18 cellular contexts compared by ENCODE assay signal in genomic region chr1:175864183-175864582, GRCh38.
DNase-seq lines count a peak whose midpoint lies in the region; ATAC-seq, FAIRE-seq and TF ChIP-seq lines count a peak whose summit lies in the region.
"Had no signal": no experiment of that assay in that cellular context is flagged by ENCODE, and none has a peak within 500 bp of the region (broad histone marks: within the 10 kb centered on the region; RNA-seq: fewer than 3 reads in every experiment).

No MANE protein-coding gene starts in this region.

- H4K20me1 ChIP-seq in HepG2 (ENCODE audit: insufficient read depth, low read length) (no peaks in the 10 kb centered on the region), K562 (replicated peaks; ENCODE audit: control insufficient read depth, insufficient read depth, low read length) (no peaks in the 10 kb centered on the region), H1 (replicated peaks in 1 of 2; ENCODE audit: control insufficient read depth in 1 of 2, insufficient read depth in 2 of 2, low read length in 2 of 2) (no peaks in the 10 kb centered on the region)

- no peak overlapping the region for H2AFZ ChIP-seq in HepG2 (ENCODE audit: low read length)
- no peak overlapping the region for H2AFZ ChIP-seq in K562 (ENCODE audit: low read depth, low read length)
- no peak overlapping the region for H2AFZ ChIP-seq in H1 (ENCODE audit: low read length)

- peak overlapping the region; percentile 26 for H2BK120ac ChIP-seq in H1 (replicated peaks; ENCODE audit: low read depth, low read length)

- peak overlapping the region; percentile 98 for H2BK12ac ChIP-seq in H1 (ENCODE audit: low read depth, low read length)

- no peak overlapping the region for H4K8ac ChIP-seq in H1 (ENCODE audit: extremely low read depth, insufficient read depth, low read length)

- in situ Hi-C loops in HepG2 (cut with HindIII; ENCODE audit: extremely low pct_ligation_motif_present, low pct_unique_long_range_greater_than_20kb) (no loop called here), K562 (cut with MboI) (no loop called here)

- H3K36me3 ChIP-seq in HepG2 (replicated peaks in 1 of 2; ENCODE audit: control insufficient read depth in 1 of 2, insufficient read depth in 2 of 2, low read length in 2 of 2) (no peaks in the 10 kb centered on the region), right lobe of liver (no peaks in the 10 kb centered on the region), K562 (ENCODE audit: control insufficient read depth, insufficient read depth, low read length) (no peaks in the 10 kb centered on the region), H1 (ENCODE audit: control insufficient read depth in 2 of 4, insufficient read depth in 4 of 4, low read length in 3 of 4) (no peaks in the 10 kb centered on the region), stomach (no peaks in the 10 kb centered on the region)

- no peaks in the 10 kb centered on the region for H3K79me1 ChIP-seq in H1 (ENCODE audit: low read depth, low read length)

- H3K23me2 ChIP-seq in H1 (ENCODE audit: low read depth, low read length) = no peaks in the 10 kb centered on the region; the same call in 1 of the 2 replicates

- intact Hi-C loops in HepG2 (cut with micrococcal nuclease; ENCODE audit: unreplicated experiment) (loop anchor here (10.0 kb wide), 1 partner anchor 379 kb away; no protein-coding TSS in a partner anchor), right lobe of liver (cut with DNase I) (no loop called here), K562 (cut with micrococcal nuclease) (no loop called here), stomach (cut with DNase I; ENCODE audit: low total_unique reads) (no loop called here)

- DNase-seq in HepG2 (ENCODE audit: low spot score) (no peak), right lobe of liver (no peak), K562 (ENCODE audit: extremely low read depth in 1 of 4, low spot score in 3 of 4) (no peak), H1 (ENCODE audit: low read depth in 1 of 2, low spot score in 2 of 2) (no peak), NCI-H510A (lab: John Stamatoyannopoulos, UW) (no peak), stomach (no peak), AG20443 (ENCODE audit: low spot score) (no peak)
- DNase-seq: 8988T; ACHN; CD4-positive, alpha-beta T cell; DMS153; DMS79 treated with DMSO at 0.1 percent for 48 hours; GDM1 had no signal

- H3K4me1 ChIP-seq in HepG2 (ENCODE audit: insufficient read depth, low read length) (no peaks in the 10 kb centered on the region), right lobe of liver (no peaks in the 10 kb centered on the region), K562 (replicated peaks in 1 of 2; ENCODE audit: control insufficient read depth in 2 of 2, insufficient read depth in 2 of 2, low read length in 2 of 2) (no peaks in the 10 kb centered on the region), H1 (replicated peaks in 1 of 4; ENCODE audit: control insufficient read depth in 3 of 4, insufficient read depth in 4 of 4, low read length in 3 of 4) (peaks cover 18 to 39% (median 30%) of the 10 kb centered on the region in 4 experiments), stomach (no peaks in the 10 kb centered on the region)

- no peaks in the 10 kb centered on the region for H3K79me2 ChIP-seq in HepG2 (ENCODE audit: insufficient read depth, low read length)
- H3K79me2 ChIP-seq in K562 (ENCODE audit: control insufficient read depth, insufficient read depth, low read length) = no peaks in the 10 kb centered on the region
- H3K79me2 ChIP-seq in H1 (ENCODE audit: control insufficient read depth in 1 of 2, insufficient read depth in 2 of 2, low read length in 2 of 2) = no peaks in the 10 kb centered on the region

- 0 out of 2 replicates have a peak overlapping the region, but pooled peaks have one; percentile 88 for H3K18ac ChIP-seq in H1 (ENCODE audit: extremely low read depth, low read length)

- no peak overlapping the region for H3K4ac ChIP-seq in H1 (replicated peaks; ENCODE audit: insufficient read length, low read depth, low read length)

- no peak overlapping the region for H3K56ac ChIP-seq in H1 (replicated peaks; ENCODE audit: insufficient read length, low read depth, low read length)

- TF ChIP-seq RAD21 in HepG2 (CRISPR knock-in tag; IDR thresholded peaks at IDR 0.05) (no peak), K562 (CRISPR knock-in tag; conservative IDR thresholded peaks at IDR 0.05 in 1 of 2, IDR thresholded peaks at IDR 0.05 in 1 of 2) (no peak), H1 (IDR thresholded peaks at IDR 0.05 in 1 of 2, conservative IDR thresholded peaks at IDR 0.05 in 1 of 2; ENCODE audit: low read depth in 2 of 2, low read length in 2 of 2) (no peak)

- TF ChIP-seq POLR2A in HepG2 (IDR thresholded peaks at IDR 0.05; ENCODE audit: insufficient read depth in 1 of 2, low read depth in 2 of 2, low read length in 2 of 2) (no peak), right lobe of liver (IDR thresholded peaks at IDR 0.05) (no peak), K562 (conservative IDR thresholded peaks at IDR 0.05) (no peak), H1 (IDR thresholded peaks at IDR 0.05; ENCODE audit: control extremely low read depth in 1 of 2, low read depth in 2 of 2, low read length in 2 of 2) (no peak), stomach (IDR thresholded peaks at IDR 0.05) (no peak)

- POLR2A ChIA-PET in HepG2 (lab: Yijun Ruan, JAX) (no interaction called here), K562 (lab: Yijun Ruan, JAX) (interaction anchor here (1.0 kb wide), 1 partner anchor 8 kb away, joined by 3 read pairs; no protein-coding TSS in a partner anchor), H1 (lab: Charles Lee; ENCODE audit: partially characterized antibody) (interaction anchor here (1.0 to 1.9 kb wide), 3 partner anchors 11 to 58 kb away, joined by 3 to 6 read pairs (median 6); no protein-coding TSS in a partner anchor)

- peak overlapping the region; percentile 97; the same call in 1 of the 2 replicates for H2BK20ac ChIP-seq in H1 (ENCODE audit: low read length)

- FAIRE-seq in HepG2 (lab: Jason Lieb, UNC) (no peak), K562 (lab: Jason Lieb, UNC) (no peak), H1 (lab: Jason Lieb, UNC) (no peak)
- FAIRE-seq: D721Med, GM12892, HTR-8/SVneo had no signal

- peaks cover 0 to 8% of the 10 kb centered on the region in 2 experiments; a peak in 2 of 5 replicates for H3K27me3 ChIP-seq in HepG2 (ENCODE audit: control insufficient read depth in 1 of 2, insufficient read depth in 2 of 2, low read length in 2 of 2)
- H3K27me3 ChIP-seq in right lobe of liver = no peaks in the 10 kb centered on the region
- H3K27me3 ChIP-seq in K562 (ENCODE audit: control insufficient read depth in 2 of 2, insufficient read depth in 2 of 2, low read length in 2 of 2) = peaks cover 6 to 43% of the 10 kb centered on the region in 2 experiments; a peak in 4 of 5 replicates
- peaks cover 0 to 6% (median 3%) of the 10 kb centered on the region in 4 experiments; a peak in 4 of 7 replicates for H3K27me3 ChIP-seq in H1 (replicated peaks in 1 of 4; ENCODE audit: control insufficient read depth in 3 of 4, extremely low read depth in 1 of 4, insufficient read depth in 3 of 4, low read length in 3 of 4)
- H3K27me3 ChIP-seq in stomach = peaks cover 0 to 4% (median 0%) of the 10 kb centered on the region in 3 donors

- H3K9ac ChIP-seq in HepG2 (ENCODE audit: insufficient read depth, low read depth, low read length) (no peak overlapping the region), K562 (ENCODE audit: insufficient read depth in 1 of 2, low read depth in 2 of 2, low read length in 2 of 2) (no peak overlapping the region), H1 (replicated peaks in 1 of 4; ENCODE audit: extremely low read depth in 1 of 4, low read depth in 3 of 4, low read length in 3 of 4) (no peak overlapping the region)

- no peak overlapping the region for H3K14ac ChIP-seq in H1 (ENCODE audit: insufficient read length)

- H3K4me2 ChIP-seq in HepG2 (ENCODE audit: low read depth, low read length) (no peak overlapping the region), K562 (ENCODE audit: insufficient read depth, low read length) (no peak overlapping the region), H1 (ENCODE audit: insufficient read depth in 1 of 2, low read depth in 2 of 2, low read length in 2 of 2) (peak overlapping the region in 1 of 2 experiments; percentile 73; a peak in 2 of 4 replicates)

- H3K27ac ChIP-seq in HepG2 (ENCODE audit: extremely low read length, insufficient read depth, low read length) = no peak overlapping the region
- H3K27ac ChIP-seq in right lobe of liver = no peak overlapping the region
- H3K27ac ChIP-seq in K562 (ENCODE audit: extremely low read depth, low read depth, low read length) = no peak overlapping the region
- no peak overlapping the region; the same call in 1 of the 2 replicates for H3K27ac ChIP-seq in H1 (ENCODE audit: low read depth, low read length)
- peak overlapping the region; percentile 97 for H3K27ac ChIP-seq in temporal lobe (ENCODE audit: low read depth, low read length)
- no peak overlapping the region for H3K27ac ChIP-seq in stomach

- BruUV-seq in HepG2 (replicated peaks; lab: Mats Ljungman, UMichigan) (no TSS peak), K562 (replicated peaks; lab: Mats Ljungman, UMichigan) (no TSS peak)

- no peaks in the 10 kb centered on the region for H3K9me1 ChIP-seq in K562 (ENCODE audit: control insufficient read depth, insufficient read depth, low read length)

- H2BK15ac ChIP-seq in H1 (ENCODE audit: low read length) = peak overlapping the region; percentile 36; the same call in 1 of the 2 replicates

- CTCF ChIA-PET in HepG2 (lab: Yijun Ruan, JAX; ENCODE audit: low intra/inter-chr PET ratio, low total read pairs) (no interaction called here), K562 (lab: Yijun Ruan, JAX; ENCODE audit: low intra/inter-chr PET ratio) (no interaction called here), H1 (lab: Charles Lee; ENCODE audit: partially characterized antibody) (interaction anchor here (0.9 to 4.1 kb wide), 9 partner anchors 9 to 253 kb away, joined by 3 to 36 read pairs (median 3); no protein-coding TSS in a partner anchor)

- ATAC-seq in HepG2 = peak; percentile 66
- ATAC-seq in right lobe of liver = no peak
- ATAC-seq in K562 = peak; percentile 52; the same call in 2 of the 3 replicates
- ATAC-seq: HCT116 had no signal

- peak overlapping the region; percentile 34 for H2AK5ac ChIP-seq in H1 (ENCODE audit: low read depth, low read length)

- peak overlapping the region; percentile 94; the same call in 1 of the 2 replicates for H2BK5ac ChIP-seq in H1 (ENCODE audit: low read depth, low read length)

- no peak overlapping the region for H3K23ac ChIP-seq in H1 (ENCODE audit: insufficient read length)

- H4K5ac ChIP-seq in H1 (ENCODE audit: insufficient read length, low read depth, low read length) = peak overlapping the region; percentile 3

- TF ChIP-seq EP300 in HepG2 (IDR thresholded peaks at IDR 0.05; ENCODE audit: low read depth in 2 of 2, low read length in 2 of 2) (no peak), HepG2 (CRISPR knock-in tag; IDR thresholded peaks at IDR 0.05; ENCODE audit: borderline replicate concordance) (no peak), K562 (IDR thresholded peaks at IDR 0.05; ENCODE audit: low read length) (no peak), H1 (IDR thresholded peaks at IDR 0.05; ENCODE audit: borderline replicate concordance in 1 of 2, low read depth in 2 of 2, low read length in 2 of 2) (no peak), stomach (IDR thresholded peaks at IDR 0.05) (no peak)

- H3K9me3 ChIP-seq in HepG2 (ENCODE audit: low read length) (no peaks in the 10 kb centered on the region), right lobe of liver (no peaks in the 10 kb centered on the region), K562 (replicated peaks; ENCODE audit: control insufficient read depth, insufficient read depth, low read depth, low read length) (no peaks in the 10 kb centered on the region), H1 (ENCODE audit: insufficient read depth in 2 of 2, low read depth in 1 of 2, low read length in 1 of 2) (no peaks in the 10 kb centered on the region), stomach (no peaks in the 10 kb centered on the region)

- H3K4me3 ChIP-seq in HepG2 (replicated peaks in 1 of 3; ENCODE audit: insufficient read depth in 1 of 3, low read depth in 2 of 3, low read length in 3 of 3) = no peak overlapping the region
- H3K4me3 ChIP-seq in right lobe of liver = no peak overlapping the region
- no peak overlapping the region for H3K4me3 ChIP-seq in K562
- no peak overlapping the region for H3K4me3 ChIP-seq in H1 (ENCODE audit: extremely low read depth in 1 of 4, insufficient read depth in 2 of 4, low read depth in 3 of 4, low read length in 4 of 4)
- H3K4me3 ChIP-seq in stomach = no peak overlapping the region

- H4K91ac ChIP-seq in H1 (replicated peaks; ENCODE audit: insufficient read length, low read length) = peak overlapping the region; percentile 94

- TF ChIP-seq CTCF in HepG2 (CRISPR knock-in tag; IDR thresholded peaks at IDR 0.05) = no peak
- no peak for TF ChIP-seq CTCF in right lobe of liver (IDR thresholded peaks at IDR 0.05)
- no peak for TF ChIP-seq CTCF in K562 (IDR thresholded peaks at IDR 0.05 in 2 of 3, conservative IDR thresholded peaks at IDR 0.05 in 1 of 3; ENCODE audit: insufficient read depth in 2 of 3, low read depth in 1 of 3, low read length in 3 of 3)
- TF ChIP-seq CTCF in H1 (IDR thresholded peaks at IDR 0.05; ENCODE audit: control extremely low read depth in 1 of 3, insufficient read depth in 1 of 3, low read depth in 1 of 3, low read length in 3 of 3) = no peak
- no peak for TF ChIP-seq CTCF in stomach (IDR thresholded peaks at IDR 0.05)

- 0% methylated on average over 4 of the region's 7 CpGs for WGBS in HepG2 (ENCODE audit: low lambda C conversion rate)
- WGBS in right lobe of liver (ENCODE audit: insufficient coverage, low coverage, low lambda C conversion rate, missing lambda C conversion rate) = 25% methylated on average over 3 of the region's 7 CpGs
- WGBS in K562 (ENCODE audit: insufficient coverage, low coverage, missing lambda C conversion rate) = 0% methylated on average over 4 of the region's 7 CpGs
- WGBS in H1 (ENCODE audit: extremely low coverage in 1 of 2, insufficient coverage in 1 of 2, insufficient read length in 1 of 2, insufficient replicate concordance in 2 of 2, low coverage in 1 of 2, low lambda C conversion rate in 2 of 2, missing lambda C conversion rate in 1 of 2), 2 experiments = 90% methylated on average over 7 of the region's 7 CpGs; no CpG with 5 or more reads in 1 of the 2 experiments
- 79 to 95% (median 88%) methylated on average over 6 to 7 of the region's 7 CpGs for WGBS in stomach, 5 donors

Comparison
In these comparisons a context has a peak if more than half of its experiments do, and no peak if none do; other contexts are left out.
1. ATAC-seq: peak in HepG2 (single experiment) and K562 (single experiment); none in right lobe of liver (0 of 4).